In genomic region chr13:88395804-88396203, GRCh38 we compare ENCODE assay signal across 27 cellular contexts.
"Had no signal": no experiment of that assay in that cellular context is flagged by ENCODE, and none has a peak within 500 bp of the region (broad histone marks: within the 10 kb centered on the region; RNA-seq: fewer than 3 reads in every experiment).

No MANE protein-coding gene starts in this region.

- H3K9me3 Mint-ChIP-seq: endodermal cell had no signal

- H3K36me3 Mint-ChIP-seq: activated naive CD8-positive, alpha-beta T cell had no signal

- ATAC-seq: activated CD8-positive, alpha-beta T cell treated with anti-CD3 and anti-CD28 coated beads for 36 hours; esophagus mucosa; heart left ventricle; T-helper 17 cell had no signal

- H3K27ac Mint-ChIP-seq: activated CD8-positive, alpha-beta T cell treated with anti-CD3 and anti-CD28 coated beads for 36 hours; activated naive CD8-positive, alpha-beta T cell; activated T-cell treated with anti-CD3 and anti-CD28 coated beads, Interleukin-2, amount 50 U/mL, for 72 hours; dendritic cell treated with granulocyte-macrophage colony-stimulating factor and Interleukin-4, amounts not matched to agents 40 ng/mL and 50 ng/mL, for 4 days; endodermal cell; T-helper 17 cell had no signal

- DNase-seq: activated CD4-positive, alpha-beta T cell treated with anti-CD3 and anti-CD28 coated beads for 4 hours; activated CD4-positive, alpha-beta T cell treated with anti-CD3 and anti-CD28 coated beads, Interleukin-2, amount 50 U/mL, for 1 hour; activated CD4-positive, alpha-beta T cell treated with anti-CD3 and anti-CD28 coated beads, Interleukin-2, amount 50 U/mL, for 48 hours; activated CD4-positive, CD25-positive, alpha-beta regulatory T cell; activated CD4-positive, CD25-positive, alpha-beta regulatory T cell treated with anti-CD3 and anti-CD28 coated beads, Interleukin-2, amount 50 U/mL, for 72 hours; activated CD8-positive, alpha-beta memory T cell treated with anti-CD3 and anti-CD28 coated beads for 24 hours; activated CD8-positive, alpha-beta T cell treated with anti-CD3 and anti-CD28 coated beads for 36 hours; activated effector memory CD4-positive, alpha-beta T cell treated with Interleukin-2 at 50 U/mL for 16 hours; activated gamma-delta T cell treated with Interleukin-2 at 50 U/mL for 16 hours; activated naive CD4-positive, alpha-beta T cell treated with anti-CD3 and anti-CD28 coated beads, Interleukin-2, amount 50 U/mL, for 16 hours; activated naive CD4-positive, alpha-beta T cell treated with Interleukin-2 at 50 U/mL for 16 hours; activated T-cell treated with anti-CD3 and anti-CD28 coated beads, Interleukin-2, amount 50 U/mL, for 72 hours; amniotic stem cell; anterior cingulate cortex; brain microvascular endothelial cell; dorsolateral prefrontal cortex; effector memory CD4-positive, alpha-beta T cell; endodermal cell; foreskin fibroblast; glutamatergic neuron; heart left ventricle; T-helper 1 cell; T-helper 17 cell had no signal

- H3K27me3 Mint-ChIP-seq: activated CD8-positive, alpha-beta T cell treated with anti-CD3 and anti-CD28 coated beads for 36 hours; activated naive CD8-positive, alpha-beta T cell; central memory CD8-positive, alpha-beta T cell; dendritic cell treated with granulocyte-macrophage colony-stimulating factor and Interleukin-4, amounts not matched to agents 40 ng/mL and 50 ng/mL, for 4 days; T-helper 17 cell had no signal

- H3K4me3 Mint-ChIP-seq: activated CD8-positive, alpha-beta T cell treated with anti-CD3 and anti-CD28 coated beads for 36 hours; activated naive CD8-positive, alpha-beta T cell; activated T-cell treated with anti-CD3 and anti-CD28 coated beads, Interleukin-2, amount 50 U/mL, for 72 hours; central memory CD8-positive, alpha-beta T cell; dendritic cell treated with granulocyte-macrophage colony-stimulating factor and Interleukin-4, amounts not matched to agents 40 ng/mL and 50 ng/mL, for 4 days; endodermal cell; T-helper 17 cell had no signal

- H3K4me1 Mint-ChIP-seq: central memory CD8-positive, alpha-beta T cell; endodermal cell; T-helper 17 cell had no signal
